In the genomic region with DNA sequence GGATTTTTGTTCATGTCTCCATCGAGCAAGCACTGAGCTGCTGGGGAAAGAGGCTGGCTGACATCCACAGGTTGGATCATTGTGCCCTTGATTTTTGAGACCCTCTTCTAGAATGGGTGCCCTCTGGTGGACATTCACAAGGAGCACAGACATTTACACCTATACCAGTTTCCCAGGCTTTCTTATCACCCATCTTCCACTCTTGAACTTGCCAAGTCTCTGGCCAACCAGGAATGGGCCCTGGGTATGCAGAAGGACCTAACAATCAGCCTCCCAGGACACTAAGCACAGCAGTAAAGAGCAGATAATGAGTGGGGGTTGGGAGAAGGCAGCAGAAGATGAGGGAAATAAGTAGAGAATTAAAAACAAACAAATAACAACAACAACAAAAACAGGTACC, we compare ENCODE assay signal across 8 cellular contexts. TPM values are rescaled to one million over a fixed set of nuclear protein-coding genes. Genes with fewer than 3 reads are reported as not detected.
DNase-seq lines count a peak whose midpoint lies in the region; ATAC-seq, FAIRE-seq and TF ChIP-seq lines count a peak whose summit lies in the region.

No MANE protein-coding gene starts in this region.

- H3K4me1 Mint-ChIP-seq in progenitor cell of endocrine pancreas (ENCODE audit: low read depth), result no peaks in the 10 kb centered on the region

- H3K27me3 Mint-ChIP-seq in progenitor cell of endocrine pancreas, result no peaks in the 10 kb centered on the region

- H4K20me1 ChIP-seq in OCI-LY3 (ENCODE audit: insufficient read depth, low read length), result no peaks in the 10 kb centered on the region

- H3K9ac ChIP-seq in OCI-LY3 (ENCODE audit: low read length), result no peak overlapping the region

- H3K9me3 Mint-ChIP-seq in progenitor cell of endocrine pancreas (ENCODE audit: low read depth), result no peaks in the 10 kb centered on the region

- H3K36me3 Mint-ChIP-seq in progenitor cell of endocrine pancreas (ENCODE audit: insufficient read depth), result no peaks in the 10 kb centered on the region

- H3K4me3 Mint-ChIP-seq in progenitor cell of endocrine pancreas (ENCODE audit: low read depth), result no peak overlapping the region

- peaks cover 19% of the 10 kb centered on the region for H3K4me1 ChIP-seq in OCI-LY3 (ENCODE audit: low read length)

- H3K9me3 ChIP-seq in OCI-LY3 (ENCODE audit: insufficient read depth, low read length), result no peaks in the 10 kb centered on the region

- H3K27ac ChIP-seq in OCI-LY3 (ENCODE audit: low read length), result no peak overlapping the region

- peak; percentile 68 for FAIRE-seq in GM18507 (lab: Jason Lieb, UNC)

- no peaks in the 10 kb centered on the region for H3K79me2 ChIP-seq in OCI-LY3 (ENCODE audit: low read length)

- H3K4me2 ChIP-seq in OCI-LY3 (ENCODE audit: low read length), result peak overlapping the region; percentile 14

- ATAC-seq in GM18858 (IDR thresholded peaks at IDR 0.05; ENCODE audit: unreplicated experiment), result no peak

- peaks cover 5% of the 10 kb centered on the region; the same call in 1 of the 2 replicates for H3K27me3 ChIP-seq in OCI-LY3 (ENCODE audit: low read depth, low read length)

- no peak overlapping the region for H3K4me3 ChIP-seq in OCI-LY3 (ENCODE audit: low read length)

- H3K27ac Mint-ChIP-seq in progenitor cell of endocrine pancreas, result no peak overlapping the region

- peak; percentile 56 for DNase-seq in AG08396 (ENCODE audit: low spot score)
- no peak for DNase-seq in GM18507 (ENCODE audit: extremely low spot score, insufficient read length, low read depth)
- peak; percentile 91 to 97 for DNase-seq in Kasumi-1 (lab: John Stamatoyannopoulos, UW)
- peak; percentile 75 for DNase-seq in activated effector memory CD4-positive, alpha-beta T cell treated with anti-CD3 and anti-CD28 coated beads, Interleukin-2, amount 50 U/mL, for 16 hours
- DNase-seq in germinal center (ENCODE audit: low spot score), result peak; percentile 55
- peak; percentile 22 for DNase-seq in progenitor cell of endocrine pancreas (ENCODE audit: low spot score, unreplicated experiment)

- peak overlapping the region; percentile 57; the same call in 1 of the 2 replicates for H2AFZ ChIP-seq in OCI-LY3 (ENCODE audit: low read depth, low read length)

- H3K36me3 ChIP-seq in OCI-LY3 (replicated peaks; ENCODE audit: low read depth, low read length), result no peaks in the 10 kb centered on the region

- TF ChIP-seq CTCF in OCI-LY3 (IDR thresholded peaks at IDR 0.05; ENCODE audit: low read depth, low read length) (peak; percentile 76), progenitor cell of endocrine pancreas (IDR thresholded peaks at IDR 0.05; ENCODE audit: unreplicated experiment) (peak; percentile 73)

RNA-seq across cellular contexts. Expression of a gene that starts 5.7 kb away (rescaled TPM):
- total RNA-seq in progenitor cell of endocrine pancreas, result 46.3 and 52.5 TPM in 2 replicates

RNA-seq across cellular contexts. Expression of a gene that starts 22.9 kb away (rescaled TPM):
- total RNA-seq in progenitor cell of endocrine pancreas, result 5.4 and 8.9 TPM in 2 replicates
